ENCODE assay signal across 26 cellular contexts in the genomic region with DNA sequence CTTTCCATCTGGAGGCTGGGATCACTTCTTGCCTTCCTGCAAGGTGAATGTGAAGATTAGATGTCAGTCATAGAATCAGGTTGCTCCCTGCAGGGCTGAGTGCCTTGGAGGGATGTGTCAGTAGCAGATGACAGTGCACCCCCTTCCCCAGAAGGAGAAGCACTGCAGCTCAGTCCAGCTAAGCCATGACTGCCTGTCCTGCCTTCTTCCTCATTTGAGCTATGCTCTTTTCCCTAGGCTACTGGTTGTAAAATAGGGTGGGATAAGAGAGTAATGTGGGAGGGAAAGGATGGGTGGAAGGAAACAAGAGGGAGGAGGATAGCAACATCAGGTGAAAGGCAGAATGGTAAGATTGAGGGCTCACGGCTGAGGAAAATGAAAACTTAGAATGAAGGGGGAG. TPM values are rescaled to one million over a fixed set of nuclear protein-coding genes. Genes with fewer than 3 reads are reported as not detected.
DNase-seq lines count a peak whose midpoint lies in the region; ATAC-seq and TF ChIP-seq lines count a peak whose summit lies in the region.
"Had no signal": no experiment of that assay in that cellular context is flagged by ENCODE, and none has a peak within 500 bp of the region (broad histone marks: within the 10 kb centered on the region; RNA-seq: fewer than 3 reads in every experiment).

No MANE protein-coding gene starts in this region.

- H3K27ac ChIP-seq in left ventricle myocardium inferior (replicated peaks) (peak overlapping the region; percentile 90), neural progenitor cell (no peak overlapping the region), upper lobe of right lung (no peak overlapping the region), SJCRH30 (no peak overlapping the region)
- H3K27ac ChIP-seq: brain microvascular endothelial cell, esophagus squamous epithelium, foreskin keratinocyte, hepatocyte, spleen, VCaP had no signal

- no peak overlapping the region for H3K4me3 ChIP-seq in left ventricle myocardium inferior
- H3K4me3 ChIP-seq in neural progenitor cell = no peak overlapping the region
- no peak overlapping the region for H3K4me3 ChIP-seq in upper lobe of right lung
- H3K4me3 ChIP-seq in SJCRH30 = no peak overlapping the region
- H3K4me3 ChIP-seq: esophagus squamous epithelium, HAP-1, hepatocyte, spleen had no signal

- H2AFZ ChIP-seq in neural progenitor cell (replicated peaks) = no peak overlapping the region
- H2AFZ ChIP-seq: hepatocyte had no signal

- DNase-seq in left ventricle myocardium inferior (no peak), Right ventricle myocardium inferior (ENCODE audit: missing footprints) (no peak), NCI-H2171 treated with DMSO at 0.1 percent for 48 hours (lab: John Stamatoyannopoulos, UW) (peak; percentile 67), neural progenitor cell (ENCODE audit: low spot score) (no peak), upper lobe of right lung (no peak), SJCRH30 (no peak)
- DNase-seq: activated CD4-positive, alpha-beta T cell treated with anti-CD3 and anti-CD28 coated beads for 4 hours; activated naive CD4-positive, alpha-beta T cell treated with anti-CD3 and anti-CD28 coated beads, Interleukin-2, amount 50 U/mL, for 16 hours; activated T-cell treated with anti-CD3 and anti-CD28 coated beads for 4 hours; brain microvascular endothelial cell; esophagus squamous epithelium; foreskin keratinocyte; NCI-H1092 treated with DMSO at 0.1 percent for 48 hours; NCI-H1694 treated with DMSO at 0.1 percent for 48 hours; SHP77; stimulated activated CD8-positive, alpha-beta memory T cell treated with anti-CD3 and anti-CD28 coated beads, Interleukin-4, amount 100 ng/mL, for 48 hours; stimulated activated naive CD8-positive, alpha-beta T cell treated with anti-CD3 and anti-CD28 coated beads, Interleukin-15, amount 100 ng/mL, for 72 hours; SW 1271 had no signal

- H3K9me3 Mint-ChIP-seq in neural progenitor cell = no peaks in the 10 kb centered on the region
- H3K9me3 Mint-ChIP-seq: activated T-helper 2 cell treated with anti-CD3 and anti-CD28 coated beads, Interferon-gamma antibody, Interleukin-2, Interleukin-4, amounts not matched to agents 10 μg/mL and 5 μg/mL and 100 μg/mL, durations not matched to agents 14 hours and 24 hours and 36 hours; nephron; stimulated activated naive CD8-positive, alpha-beta T cell treated with anti-CD3 and anti-CD28 coated beads, Interleukin-15, amount 100 ng/mL, for 72 hours had no signal

- no peak overlapping the region for H3K9ac ChIP-seq in neural progenitor cell

- H3K9me3 ChIP-seq in left ventricle myocardium inferior (replicated peaks) (no peaks in the 10 kb centered on the region), neural progenitor cell (ENCODE audit: low read depth) (no peaks in the 10 kb centered on the region), upper lobe of right lung (no peaks in the 10 kb centered on the region), SJCRH30 (replicated peaks) (no peaks in the 10 kb centered on the region)
- H3K9me3 ChIP-seq: esophagus squamous epithelium, HAP-1, spleen had no signal

- no peaks in the 10 kb centered on the region for H3K36me3 Mint-ChIP-seq in neural progenitor cell

- H3K4me3 Mint-ChIP-seq in neural progenitor cell = no peak overlapping the region
- H3K4me3 Mint-ChIP-seq: nephron; stimulated activated naive CD8-positive, alpha-beta T cell treated with anti-CD3 and anti-CD28 coated beads, Interleukin-15, amount 100 ng/mL, for 72 hours had no signal

- no peaks in the 10 kb centered on the region for H3K79me2 ChIP-seq in neural progenitor cell (ENCODE audit: low read depth)
- H3K79me2 ChIP-seq: hepatocyte had no signal

- ATAC-seq in Right ventricle myocardium inferior (no peak), upper lobe of right lung (peak; percentile 50), HG03565 (IDR thresholded peaks at IDR 0.05; ENCODE audit: unreplicated experiment) (no peak)
- ATAC-seq: foreskin keratinocyte; HepG2; stimulated activated naive CD8-positive, alpha-beta T cell treated with anti-CD3 and anti-CD28 coated beads, Interleukin-15, amount 100 ng/mL, for 72 hours had no signal

- TF ChIP-seq CTCF in left ventricle myocardium inferior (IDR thresholded peaks at IDR 0.05; ENCODE audit: borderline replicate concordance) (no peak), neural progenitor cell (IDR thresholded peaks at IDR 0.05) (no peak), upper lobe of right lung (IDR thresholded peaks at IDR 0.05) (no peak)

- no peaks in the 10 kb centered on the region for H3F3A ChIP-seq in neural progenitor cell (ENCODE audit: low read depth)

- H3K4me2 ChIP-seq in neural progenitor cell = no peak overlapping the region
- H3K4me2 ChIP-seq: hepatocyte had no signal

- no peaks in the 10 kb centered on the region for H3K36me3 ChIP-seq in left ventricle myocardium inferior
- H3K36me3 ChIP-seq in neural progenitor cell = no peaks in the 10 kb centered on the region
- no peaks in the 10 kb centered on the region for H3K36me3 ChIP-seq in upper lobe of right lung
- H3K36me3 ChIP-seq in SJCRH30 = no peaks in the 10 kb centered on the region
- H3K36me3 ChIP-seq: brain microvascular endothelial cell, esophagus squamous epithelium, HAP-1, spleen had no signal

- peaks cover 3% of the 10 kb centered on the region for H3K4me1 Mint-ChIP-seq in neural progenitor cell
- H3K4me1 Mint-ChIP-seq: stimulated activated naive CD8-positive, alpha-beta T cell treated with anti-CD3 and anti-CD28 coated beads, Interleukin-15, amount 100 ng/mL, for 72 hours had no signal

- H3K27me3 Mint-ChIP-seq in neural progenitor cell (ENCODE audit: insufficient read depth, low read depth) = peaks cover 4% of the 10 kb centered on the region

- intact Hi-C loops in left ventricle myocardium inferior (cut with micrococcal nuclease) (no loop called here), Right ventricle myocardium inferior (cut with DNase I) (no loop called here), upper lobe of right lung (cut with DNase I) (no loop called here)

- H3K4me1 ChIP-seq in left ventricle myocardium inferior (peaks cover 41% of the 10 kb centered on the region), neural progenitor cell (no peaks in the 10 kb centered on the region), upper lobe of right lung (no peaks in the 10 kb centered on the region), SJCRH30 (peaks cover 18% of the 10 kb centered on the region)
- H3K4me1 ChIP-seq: foreskin keratinocyte, HAP-1, spleen had no signal

- H3K27ac Mint-ChIP-seq in neural progenitor cell = peak overlapping the region; percentile 39
- H3K27ac Mint-ChIP-seq: activated T-helper 2 cell treated with anti-CD3 and anti-CD28 coated beads, Interferon-gamma antibody, Interleukin-2, Interleukin-4, amounts not matched to agents 10 μg/mL and 5 μg/mL and 100 μg/mL, durations not matched to agents 14 hours and 24 hours and 36 hours; nephron; stimulated activated naive CD8-positive, alpha-beta T cell treated with anti-CD3 and anti-CD28 coated beads, Interleukin-15, amount 100 ng/mL, for 72 hours had no signal

- H3K27me3 ChIP-seq in left ventricle myocardium inferior (ENCODE audit: low read depth) (peaks cover 6% of the 10 kb centered on the region), neural progenitor cell (no peaks in the 10 kb centered on the region), upper lobe of right lung (peaks cover 9% of the 10 kb centered on the region), SJCRH30 (no peaks in the 10 kb centered on the region)
- H3K27me3 ChIP-seq: brain microvascular endothelial cell, foreskin keratinocyte, hepatocyte had no signal

- no peaks in the 10 kb centered on the region for H4K20me1 ChIP-seq in neural progenitor cell (ENCODE audit: low read depth)

RNA-seq across cellular contexts. Expression of a gene that starts 11.1 kb away (rescaled TPM):
- total RNA-seq in left ventricle myocardium inferior = 4,737 TPM
- 5,086 TPM for total RNA-seq in Right ventricle myocardium inferior
- 0.93 and 2.2 TPM in 2 replicates for total RNA-seq in neural progenitor cell (ENCODE audit: low replicate concordance)
- total RNA-seq in upper lobe of right lung = 63.6 TPM
- total RNA-seq in SJCRH30 (2014; rRNA removed; shearing (Covaris generic)) = 3.6 and 6.1 TPM in 2 replicates
- total RNA-seq: activated T-helper 2 cell treated with anti-CD3 and anti-CD28 coated beads, Interferon-gamma antibody, Interleukin-2, Interleukin-4, amounts not matched to agents 10 μg/mL and 5 μg/mL and 100 μg/mL, durations not matched to agents 14 hours and 24 hours and 36 hours had no signal

RNA-seq across cellular contexts. Expression of a gene that starts 29.0 kb away (rescaled TPM):
- total RNA-seq in left ventricle myocardium inferior (1.6 TPM), Right ventricle myocardium inferior (1.7 TPM), neural progenitor cell (ENCODE audit: low replicate concordance) (9.6 and 30.1 TPM in 2 replicates), upper lobe of right lung (40.6 TPM)
- total RNA-seq in SJCRH30 (2014; rRNA removed; shearing (Covaris generic)) = 14.2 and 17.1 TPM in 2 replicates

Comparison
In these comparisons a context has a peak if more than half of its experiments do, and no peak if none do; other contexts are left out.
1. RNA of a gene that starts 11.1 kb away (total RNA-seq): 5,086 TPM in Right ventricle myocardium inferior (single experiment) and 4,737 TPM in left ventricle myocardium inferior (single experiment); 63.6 TPM in upper lobe of right lung (single experiment), 3.6 to 6.1 TPM in SJCRH30 and 0.93 to 2.2 TPM in neural progenitor cell; every median in the first group is over 10 times any median in the second.